Comparison of ENCODE assay signal across 9 cellular contexts in the genomic region with DNA sequence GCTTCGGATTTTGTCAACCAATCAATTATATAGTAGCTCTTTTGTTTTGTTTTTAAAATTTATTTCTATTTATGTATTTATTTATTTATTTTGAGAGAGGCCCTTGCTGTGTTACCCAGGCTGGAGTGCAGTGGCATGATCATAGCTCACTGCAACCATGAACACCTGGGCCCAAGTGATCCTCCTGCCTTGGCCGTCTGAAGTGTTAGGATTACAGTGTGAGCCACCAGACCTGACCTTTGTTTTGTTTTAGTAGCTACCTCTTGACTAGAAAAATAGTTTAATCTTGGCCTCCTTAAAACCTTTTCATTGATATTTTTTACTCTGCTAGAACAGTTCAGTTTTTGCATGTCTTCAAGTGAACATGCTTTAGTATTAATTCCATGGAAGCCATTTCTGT. TPM values are rescaled to one million over a fixed set of nuclear protein-coding genes. Genes with fewer than 3 reads are reported as not detected.
DNase-seq lines count a peak whose midpoint lies in the region; TF ChIP-seq lines count a peak whose summit lies in the region.
"Had no signal": no experiment of that assay in that cellular context is flagged by ENCODE, and none has a peak within 500 bp of the region (broad histone marks: within the 10 kb centered on the region; RNA-seq: fewer than 3 reads in every experiment).

No MANE protein-coding gene starts in this region.

- H3K9me3 Mint-ChIP-seq in CD8-positive, alpha-beta memory T cell = no peaks in the 10 kb centered on the region
- H3K9me3 Mint-ChIP-seq in nephron progenitor cell = no peaks in the 10 kb centered on the region

- POLR2A ChIA-PET in CD8-positive, alpha-beta memory T cell (lab: Charles Lee) = interaction anchor here (0.6 to 1.1 kb wide), 4 partner anchors 13 to 97 kb away, joined by 3 to 4 read pairs (median 3); no protein-coding TSS in a partner anchor

- peaks cover 62 to 81% (median 80%) of the 10 kb centered on the region in 3 donors for H3K4me1 Mint-ChIP-seq in CD8-positive, alpha-beta memory T cell
- H3K4me1 Mint-ChIP-seq in nephron progenitor cell = peaks cover 62% of the 10 kb centered on the region

- peaks cover 76% of the 10 kb centered on the region for H3K4me1 ChIP-seq in CD8-positive, alpha-beta memory T cell (ENCODE audit: insufficient read depth, low read length)

- TF ChIP-seq CTCF in nephron progenitor cell (IDR thresholded peaks at IDR 0.05) = no peak

- H3K36me3 Mint-ChIP-seq in CD8-positive, alpha-beta memory T cell = peaks cover 0 to 12% (median 10%) of the 10 kb centered on the region in 3 donors
- peaks cover 49% of the 10 kb centered on the region for H3K36me3 Mint-ChIP-seq in nephron progenitor cell (ENCODE audit: low read depth)

- H3K36me3 ChIP-seq in CD8-positive, alpha-beta memory T cell (ENCODE audit: insufficient read depth, low read length) = no peaks in the 10 kb centered on the region

- H3K27me3 Mint-ChIP-seq in CD8-positive, alpha-beta memory T cell = peaks cover 0 to 1% of the 10 kb centered on the region in 2 donors
- H3K27me3 Mint-ChIP-seq in nephron progenitor cell (ENCODE audit: low read depth, poor library complexity) = peaks cover 4% of the 10 kb centered on the region

- peak overlapping the region; percentile 46 for H3K27ac ChIP-seq in CD8-positive, alpha-beta memory T cell (ENCODE audit: low read depth, low read length)

- H3K4me3 ChIP-seq in CD8-positive, alpha-beta memory T cell (ENCODE audit: low read length) = peak overlapping the region; percentile 37

- H3K4me3 Mint-ChIP-seq in CD8-positive, alpha-beta memory T cell = peak overlapping the region; percentile 3 to 87 (median 59)
- peak overlapping the region; percentile 35 for H3K4me3 Mint-ChIP-seq in nephron progenitor cell

- peak overlapping the region; percentile 61 to 98 (median 94) for H3K27ac Mint-ChIP-seq in CD8-positive, alpha-beta memory T cell
- H3K27ac Mint-ChIP-seq in nephron progenitor cell = peak overlapping the region; percentile 98

- no peaks in the 10 kb centered on the region for H3K27me3 ChIP-seq in CD8-positive, alpha-beta memory T cell (ENCODE audit: insufficient read depth, low read length, poor library complexity, severe bottlenecking)

- DNase-seq in CD8-positive, alpha-beta memory T cell = no peak
- DNase-seq in NAMALWA (ENCODE audit: low spot score) (peak; percentile 22), dermis blood vessel endothelial cell (peak; percentile 48), nephron progenitor cell (no peak), islet precursor cell (no peak), cerebellum (ENCODE audit: low spot score) (no peak), Kasumi-1 (lab: John Stamatoyannopoulos, UW) (no peak)
- no peak for DNase-seq in stimulated activated CD4-positive, alpha-beta T cell treated with anti-CD3 and anti-CD28 coated beads, Interleukin-4, amount 100 ng/mL, for 24 hours
- DNase-seq: NCI-H187 treated with DMSO at 0.1 percent for 48 hours had no signal

- CTCF ChIA-PET in CD8-positive, alpha-beta memory T cell (lab: Charles Lee) = interaction anchor here (0.7 to 1.0 kb wide), 3 partner anchors 31 to 47 kb away, joined by 3 to 4 read pairs (median 3); no protein-coding TSS in a partner anchor

- H3K9me3 ChIP-seq in CD8-positive, alpha-beta memory T cell (ENCODE audit: low read length) = no peaks in the 10 kb centered on the region

RNA-seq across cellular contexts. Expression of a gene that starts 15.1 kb away (rescaled TPM):
- 10 to 100 TPM; 12.1 to 13.5 TPM for total RNA-seq in CD8-positive, alpha-beta memory T cell
- 6.1 TPM for polyA plus RNA-seq in CD8-positive, alpha-beta memory T cell
- total RNA-seq in dermis blood vessel endothelial cell = 62.1 and 68.6 TPM in 2 replicates
- total RNA-seq in cerebellum = 21.2 TPM

Comparison
In these comparisons a context has a peak if more than half of its experiments do, and no peak if none do; other contexts are left out.
1. DNase-seq: peak in NAMALWA (single experiment) and dermis blood vessel endothelial cell (single experiment); none in CD8-positive, alpha-beta memory T cell (0 of 5), nephron progenitor cell (single experiment), islet precursor cell (single experiment), stimulated activated CD4-positive, alpha-beta T cell treated with anti-CD3 and anti-CD28 coated beads, Interleukin-4, amount 100 ng/mL, for 24 hours (single experiment), cerebellum (single experiment) and Kasumi-1 (0 of 2).